1 cellular context compared by ENCODE assay signal in the genomic region with DNA sequence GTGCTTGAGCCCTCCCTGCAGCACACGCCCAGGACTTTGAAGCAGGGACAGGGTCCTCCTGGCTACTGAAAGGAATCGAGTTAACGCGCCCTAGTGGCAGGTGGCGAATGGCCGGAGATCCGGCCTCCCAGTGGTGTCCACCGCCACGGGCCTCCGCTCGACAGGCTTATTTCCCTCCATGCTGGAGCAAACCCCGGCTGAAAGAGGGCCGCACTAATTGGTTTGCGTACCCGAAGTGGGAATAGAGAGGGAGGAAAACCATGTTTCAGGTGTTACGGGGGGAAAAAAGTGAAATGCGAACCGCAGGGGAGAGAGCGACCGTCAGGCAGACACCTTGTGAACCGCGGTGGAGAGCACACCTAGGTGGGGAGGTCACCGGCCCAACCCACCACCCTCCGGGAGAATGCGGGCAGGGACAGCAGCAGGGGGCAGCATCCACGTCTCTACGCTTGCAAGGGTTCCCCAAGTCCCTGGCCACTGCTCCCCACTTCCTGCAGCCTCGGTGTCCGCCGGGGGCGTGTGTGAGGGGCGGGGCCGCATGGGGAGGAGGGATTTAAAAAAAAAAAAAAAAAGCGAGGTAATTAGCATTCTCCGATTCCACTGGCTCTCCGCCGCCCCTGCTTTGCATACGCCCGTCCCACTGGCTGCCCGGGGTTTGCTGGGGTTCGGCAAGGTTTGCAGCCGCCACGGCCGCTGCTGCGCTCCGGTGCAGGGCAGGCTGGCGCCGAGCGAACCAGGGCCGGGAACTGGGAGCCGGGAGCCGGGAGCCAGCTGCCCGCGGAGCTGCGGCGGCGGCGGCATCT.
TF ChIP-seq lines count a peak whose summit lies in the region.

No MANE protein-coding gene starts in this region.

TF ChIP-seq in HepG2, 621 proteins besides CTCF, POLR2A, EP300 and RAD21 (continued from another document and continues in another):
- TF ChIP-seq ARID4A (CRISPR knock-in tag; IDR thresholded peaks at IDR 0.05; ENCODE audit: borderline replicate concordance) = peak; percentile 53; the same call in 1 of the 2 replicates
- no peak for TF ChIP-seq ZNF484 (CRISPR knock-in tag; IDR thresholded peaks at IDR 0.05; ENCODE audit: borderline replicate concordance, low read depth)
- TF ChIP-seq, protein P1, sequence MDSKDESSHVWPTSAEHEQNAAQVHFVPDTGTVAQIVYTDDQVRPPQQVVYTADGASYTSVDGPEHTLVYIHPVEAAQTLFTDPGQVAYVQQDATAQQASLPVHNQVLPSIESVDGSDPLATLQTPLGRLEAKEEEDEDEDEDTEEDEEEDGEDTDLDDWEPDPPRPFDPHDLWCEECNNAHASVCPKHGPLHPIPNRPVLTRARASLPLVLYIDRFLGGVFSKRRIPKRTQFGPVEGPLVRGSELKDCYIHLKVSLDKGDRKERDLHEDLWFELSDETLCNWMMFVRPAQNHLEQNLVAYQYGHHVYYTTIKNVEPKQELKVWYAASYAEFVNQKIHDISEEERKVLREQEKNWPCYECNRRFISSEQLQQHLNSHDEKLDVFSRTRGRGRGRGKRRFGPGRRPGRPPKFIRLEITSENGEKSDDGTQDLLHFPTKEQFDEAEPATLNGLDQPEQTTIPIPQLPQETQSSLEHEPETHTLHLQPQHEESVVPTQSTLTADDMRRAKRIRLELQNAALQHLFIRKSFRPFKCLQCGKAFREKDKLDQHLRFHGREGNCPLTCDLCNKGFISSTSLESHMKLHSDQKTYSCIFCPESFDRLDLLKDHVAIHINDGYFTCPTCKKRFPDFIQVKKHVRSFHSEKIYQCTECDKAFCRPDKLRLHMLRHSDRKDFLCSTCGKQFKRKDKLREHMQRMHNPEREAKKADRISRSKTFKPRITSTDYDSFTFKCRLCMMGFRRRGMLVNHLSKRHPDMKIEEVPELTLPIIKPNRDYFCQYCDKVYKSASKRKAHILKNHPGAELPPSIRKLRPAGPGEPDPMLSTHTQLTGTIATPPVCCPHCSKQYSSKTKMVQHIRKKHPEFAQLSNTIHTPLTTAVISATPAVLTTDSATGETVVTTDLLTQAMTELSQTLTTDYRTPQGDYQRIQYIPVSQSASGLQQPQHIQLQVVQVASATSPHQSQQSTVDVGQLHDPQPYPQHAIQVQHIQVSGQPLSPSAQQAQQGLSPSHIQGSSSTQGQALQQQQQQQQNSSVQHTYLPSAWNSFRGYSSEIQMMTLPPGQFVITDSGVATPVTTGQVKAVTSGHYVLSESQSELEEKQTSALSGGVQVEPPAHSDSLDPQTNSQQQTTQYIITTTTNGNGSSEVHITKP (CRISPR knock-in tag; IDR thresholded peaks at IDR 0.05; ENCODE audit: low read depth) = no peak
- TF ChIP-seq SRSF1 (optimal IDR thresholded peaks at IDR 0.05; ENCODE audit: low read depth, low read length) = peak; percentile 65
- TF ChIP-seq RELA (CRISPR knock-in tag; IDR thresholded peaks at IDR 0.05) = no peak
- TF ChIP-seq FOXP1 (IDR thresholded peaks at IDR 0.05) = no peak
- no peak for TF ChIP-seq FOXP1 (CRISPR knock-in tag; IDR thresholded peaks at IDR 0.05)
- no peak for TF ChIP-seq IRF2 (CRISPR knock-in tag; IDR thresholded peaks at IDR 0.05)
- 0 out of 2 replicates have a peak, but pooled peaks have one; percentile 27 for TF ChIP-seq TARDBP (CRISPR knock-in tag; IDR thresholded peaks at IDR 0.05)
- TF ChIP-seq ZNF136 (CRISPR knock-in tag; IDR thresholded peaks at IDR 0.05; ENCODE audit: low read depth) = no peak
- no peak for TF ChIP-seq KIAA2018 (CRISPR knock-in tag; IDR thresholded peaks at IDR 0.05; ENCODE audit: borderline replicate concordance)
- TF ChIP-seq HMGXB3 (CRISPR knock-in tag; IDR thresholded peaks at IDR 0.05; ENCODE audit: borderline replicate concordance) = no peak
- peak; percentile 91; the same call in 1 of the 2 replicates for TF ChIP-seq SNAPC2 (CRISPR knock-in tag; IDR thresholded peaks at IDR 0.05)
- TF ChIP-seq ZNF776 (CRISPR knock-in tag; IDR thresholded peaks at IDR 0.05) = no peak
- no peak; the same call in 1 of the 2 replicates for TF ChIP-seq NCOR1 (IDR thresholded peaks at IDR 0.05; ENCODE audit: borderline replicate concordance, low read length)
- TF ChIP-seq ZNF770 (CRISPR knock-in tag; IDR thresholded peaks at IDR 0.05) = peak; percentile 98
- no peak for TF ChIP-seq SIN3A (IDR thresholded peaks at IDR 0.05; ENCODE audit: borderline replicate concordance, low read depth, low read length)
- TF ChIP-seq ZNF574 (CRISPR knock-in tag; IDR thresholded peaks at IDR 0.05) = no peak; the same call in 1 of the 2 replicates
- TF ChIP-seq ZNF530 (CRISPR knock-in tag; IDR thresholded peaks at IDR 0.05; ENCODE audit: low read depth) = no peak
- TF ChIP-seq ZBTB38 (CRISPR knock-in tag; IDR thresholded peaks at IDR 0.05) = no peak
